ENCODE assay signal across 8 cellular contexts in genomic region chr17:40329981-40330794, GRCh38. TPM values are rescaled to one million over a fixed set of nuclear protein-coding genes. Genes with fewer than 3 reads are reported as not detected.
DNase-seq lines count a peak whose midpoint lies in the region; ATAC-seq and TF ChIP-seq lines count a peak whose summit lies in the region.

No MANE protein-coding gene starts in this region.

- H4K8ac ChIP-seq in mesendoderm (ENCODE audit: low read depth, low read length): no peak overlapping the region

- H3K9ac ChIP-seq in mesendoderm (ENCODE audit: low read length): no peak overlapping the region

- H4K5ac ChIP-seq in mesendoderm (ENCODE audit: low read length): no peak overlapping the region

- H3K18ac ChIP-seq in mesendoderm (ENCODE audit: low read length): no peak overlapping the region

- peak overlapping the region in 2 of 3 experiments; percentile 24 to 79 for H3K27ac Mint-ChIP-seq in nephron

- no peaks in the 10 kb centered on the region for H3K9me3 Mint-ChIP-seq in nephron

- H3K27ac ChIP-seq in mesendoderm (ENCODE audit: low read depth, low read length): no peak overlapping the region

- no CpG with 5 or more reads among the region's 9 CpGs for WGBS in mesendoderm (ENCODE audit: extremely low coverage, insufficient coverage, low lambda C conversion rate)

- H3K4ac ChIP-seq in mesendoderm (ENCODE audit: low read depth, low read length): no peak overlapping the region

- TF ChIP-seq CTCF in nephron (IDR thresholded peaks at IDR 0.05; ENCODE audit: unreplicated experiment in 3 of 3): no peak

- no peaks in the 10 kb centered on the region for H3K27me3 ChIP-seq in mesendoderm (ENCODE audit: insufficient read depth, low read length, poor library complexity)

- H3K27me3 Mint-ChIP-seq in nephron (ENCODE audit: low read depth): no peaks in the 10 kb centered on the region

- no peak overlapping the region for H3K23ac ChIP-seq in mesendoderm (ENCODE audit: low read length)

- no peak overlapping the region for H2BK15ac ChIP-seq in mesendoderm (replicated peaks; ENCODE audit: low read depth)

- no peaks in the 10 kb centered on the region for H3K36me3 ChIP-seq in mesendoderm (ENCODE audit: control insufficient read depth, insufficient read depth, low read length)

- peak; percentile 72 for DNase-seq in DMS79 treated with DMSO at 0.1 percent for 48 hours (lab: John Stamatoyannopoulos, UW)
- peak; percentile 36 for DNase-seq in NCI-H1694 (lab: John Stamatoyannopoulos, UW)
- DNase-seq in astrocyte of the hippocampus (ENCODE audit: low read depth, low spot score): peak; percentile 38
- no peak for DNase-seq in amniotic stem cell (lab: John Stamatoyannopoulos, UW)
- no peak for DNase-seq in mesendoderm

- no peaks in the 10 kb centered on the region for H3K79me2 ChIP-seq in mesendoderm (ENCODE audit: control insufficient read depth, insufficient read depth, low read length)

- H3K4me3 Mint-ChIP-seq in nephron: peak overlapping the region in 1 of 3 experiments; percentile 20

- H3K79me1 ChIP-seq in mesendoderm (ENCODE audit: low read length): peaks cover 11% of the 10 kb centered on the region

- no peak overlapping the region for H3K4me3 ChIP-seq in mesendoderm (ENCODE audit: low read length)

- no peak overlapping the region for H3K56ac ChIP-seq in mesendoderm (ENCODE audit: low read length)

- H3K4me1 Mint-ChIP-seq in nephron: peaks cover 74% of the 10 kb centered on the region

- no peak overlapping the region for H2BK120ac ChIP-seq in mesendoderm (ENCODE audit: low read depth, low read length)

- no peak overlapping the region for H2AK5ac ChIP-seq in mesendoderm (ENCODE audit: low read length)

- no peak overlapping the region for H2BK5ac ChIP-seq in mesendoderm (ENCODE audit: low read length)

- H3K36me3 Mint-ChIP-seq in nephron (ENCODE audit: low read depth): peaks cover 24% of the 10 kb centered on the region

- H3K4me2 ChIP-seq in mesendoderm (ENCODE audit: low read length): no peak overlapping the region

- ATAC-seq in GM21367 (IDR thresholded peaks at IDR 0.05; ENCODE audit: unreplicated experiment): no peak
- ATAC-seq in GM18867 (IDR thresholded peaks at IDR 0.05; ENCODE audit: unreplicated experiment): no peak

- H3K4me1 ChIP-seq in mesendoderm (ENCODE audit: control insufficient read depth, low read depth, low read length): no peaks in the 10 kb centered on the region

RNA-seq across cellular contexts. Expression of gene RARA, which starts 21.2 kb away (rescaled TPM):
- 30.6 TPM for polyA plus RNA-seq in mesendoderm (2013, experiment 1 of 2)
- polyA plus RNA-seq in mesendoderm (2013, experiment 2 of 2): 29.9 TPM

RNA-seq across cellular contexts. Expression of gene GJD3, which starts 34.3 kb away (rescaled TPM):
- not detected for polyA plus RNA-seq in mesendoderm (2013, experiment 1 of 2)
- polyA plus RNA-seq in mesendoderm (2013, experiment 2 of 2): not detected

RNA-seq across cellular contexts. Expression of gene CDC6, which starts 42.5 kb away (rescaled TPM):
- 114 TPM for polyA plus RNA-seq in mesendoderm (2013, experiment 1 of 2)
- 117 TPM for polyA plus RNA-seq in mesendoderm (2013, experiment 2 of 2)

Comparison
In these comparisons a context has a peak if more than half of its experiments do, and no peak if none do; other contexts are left out.
1. DNase-seq: peak in DMS79 treated with DMSO at 0.1 percent for 48 hours (single experiment), NCI-H1694 (single experiment) and astrocyte of the hippocampus (single experiment); none in amniotic stem cell (single experiment) and mesendoderm (single experiment).